8 cellular contexts compared by ENCODE assay signal in the genomic region with DNA sequence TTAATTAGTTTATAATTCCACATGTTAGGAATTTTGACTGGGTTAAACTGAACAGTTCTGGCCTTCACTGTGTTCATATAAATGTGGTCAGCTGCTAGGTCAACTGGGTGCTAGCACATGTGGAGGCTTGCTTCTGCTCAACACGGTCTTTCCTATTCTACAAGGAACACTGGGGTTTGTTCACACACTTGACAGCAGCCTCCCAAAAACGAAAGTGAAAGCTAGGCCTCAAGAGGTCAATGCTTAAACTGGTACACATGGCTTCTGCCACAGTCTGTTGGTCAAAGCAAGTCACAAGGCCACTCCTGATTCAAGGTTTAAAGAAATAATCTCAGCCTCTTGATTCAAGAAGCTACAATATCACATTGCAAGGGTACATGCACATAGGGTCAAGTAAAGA.
A peak's percentile ranks its signal among the peaks of the same experiment; 100 is the strongest.
DNase-seq lines count a peak whose midpoint lies in the region; ATAC-seq, FAIRE-seq and TF ChIP-seq lines count a peak whose summit lies in the region.

No MANE protein-coding gene starts in this region.

- H4K8ac ChIP-seq in H9 (replicated peaks; ENCODE audit: insufficient read length, low read depth, low read length): no peak overlapping the region

- no peaks in the 10 kb centered on the region for H3K9me3 Mint-ChIP-seq in H9

- H2BK20ac ChIP-seq in H9 (ENCODE audit: low read depth, low read length, poor library complexity, severe bottlenecking): no peak overlapping the region

- H3K36me3 ChIP-seq in small intestine (ENCODE audit: control insufficient read depth in 2 of 2, insufficient read depth in 2 of 2, low read length in 2 of 2): no peaks in the 10 kb centered on the region

- no peak overlapping the region for H2BK120ac ChIP-seq in H9 (ENCODE audit: low read depth, low read length, poor library complexity, severe bottlenecking)

- H3K27me3 ChIP-seq in small intestine (ENCODE audit: control insufficient read depth in 2 of 2, insufficient read depth in 2 of 2, low read length in 2 of 2): no peaks in the 10 kb centered on the region
- no peaks in the 10 kb centered on the region for H3K27me3 ChIP-seq in H9 (ENCODE audit: insufficient read depth, low read length)

- H3K4me3 Mint-ChIP-seq in H9: no peak overlapping the region

- no peaks in the 10 kb centered on the region for H3K23me2 ChIP-seq in H9 (ENCODE audit: insufficient read length, low read depth, low read length, poor library complexity, severe bottlenecking)

- no peak overlapping the region for H3T11ph ChIP-seq in H9 (ENCODE audit: low read length)

- H3K79me2 ChIP-seq in H9 (ENCODE audit: insufficient read depth, low read length): no peaks in the 10 kb centered on the region

- H3K23ac ChIP-seq in H9 (ENCODE audit: insufficient read length, low read depth, low read length): no peak overlapping the region

- no peak overlapping the region for H3K4me2 ChIP-seq in H9 (ENCODE audit: insufficient read depth, insufficient read length, low read length)

- H3K4ac ChIP-seq in H9 (ENCODE audit: low read depth, low read length): no peak overlapping the region

- H3K27ac Mint-ChIP-seq in H9: no peak overlapping the region

- H4K5ac ChIP-seq in H9 (ENCODE audit: insufficient read length, low read depth, low read length): no peak overlapping the region

- H3K4me1 ChIP-seq in small intestine (ENCODE audit: control insufficient read depth in 2 of 2, insufficient read depth in 1 of 2, low read depth in 1 of 2, low read length in 1 of 2) (no peaks in the 10 kb centered on the region), H9 (ENCODE audit: insufficient read depth, low read length) (no peaks in the 10 kb centered on the region)

- ATAC-seq in GM21360 (IDR thresholded peaks at IDR 0.05; ENCODE audit: unreplicated experiment) (peak; percentile 69), GM18520 (IDR thresholded peaks at IDR 0.05; ENCODE audit: unreplicated experiment) (no peak)

- no peak overlapping the region for H2BK15ac ChIP-seq in H9 (ENCODE audit: low read depth, low read length)

- H3K14ac ChIP-seq in H9 (ENCODE audit: insufficient read depth, low read length): no peak overlapping the region

- no peaks in the 10 kb centered on the region for H3K36me3 Mint-ChIP-seq in H9 (ENCODE audit: insufficient read depth in 1 of 3, low read depth in 3 of 3)

- no peaks in the 10 kb centered on the region for H3K9me3 ChIP-seq in small intestine (ENCODE audit: control insufficient read depth, low read depth)
- H3K9me3 ChIP-seq in H9 (ENCODE audit: control insufficient read depth, low read depth, low read length): no peaks in the 10 kb centered on the region

- no peak overlapping the region for H3K56ac ChIP-seq in H9 (ENCODE audit: insufficient read length, low read depth, low read length)

- H3K9ac ChIP-seq in H9 (ENCODE audit: extremely low read depth, insufficient read length, low read length): no peak overlapping the region

- DNase-seq in GM10266 (ENCODE audit: extremely low spot score): peak; percentile 12
- peak; percentile 0 to 21 for DNase-seq in Kasumi-1 (lab: John Stamatoyannopoulos, UW)
- peak; percentile 32 for DNase-seq in dermis blood vessel endothelial cell
- DNase-seq in small intestine: peak; percentile 60
- DNase-seq in NCI-H69 (lab: John Stamatoyannopoulos, UW): no peak
- DNase-seq in H9: no peak

- no peak overlapping the region for H2BK12ac ChIP-seq in H9 (ENCODE audit: insufficient read length, low read depth, low read length)

- FAIRE-seq in small intestine (lab: Jason Lieb, UNC): no peak

- no peaks in the 10 kb centered on the region for H3K4me1 Mint-ChIP-seq in H9

- no peak overlapping the region for H3K18ac ChIP-seq in H9 (ENCODE audit: insufficient read length, low read depth, low read length)

- TF ChIP-seq CTCF in GM10266 (IDR thresholded peaks at IDR 0.05; ENCODE audit: control insufficient read depth, insufficient read depth, low read depth, missing control alignments) (no peak), H9 (conservative IDR thresholded peaks at IDR 0.05) (no peak)

- no peak overlapping the region for H2BK5ac ChIP-seq in H9 (ENCODE audit: insufficient read length, low read length)

- no peak overlapping the region for H2AFZ ChIP-seq in H9 (ENCODE audit: low read length)

- no peaks in the 10 kb centered on the region for H3K79me1 ChIP-seq in H9 (ENCODE audit: insufficient read depth, low read depth, low read length, poor library complexity, severe bottlenecking)

- WGBS in small intestine, 3 donors: 13 to 23% (median 14%) methylated on average over 2 of the region's 2 CpGs
- no CpG with 5 or more reads among the region's 2 CpGs for WGBS in H9 (ENCODE audit: extremely low coverage, insufficient read length, low lambda C conversion rate)

- H3K4me3 ChIP-seq in small intestine (ENCODE audit: low read depth in 1 of 2, low read length in 2 of 2): no peak overlapping the region

- no peaks in the 10 kb centered on the region for H4K20me1 ChIP-seq in H9 (ENCODE audit: control insufficient read depth, insufficient read depth, insufficient read length)

- H3K27ac ChIP-seq in small intestine (ENCODE audit: low read depth in 1 of 2, low read length in 1 of 2) (peak overlapping the region in 1 of 2 donors; percentile 27), H9 (ENCODE audit: insufficient read length, low read depth, low read length) (no peak overlapping the region)

- no peak overlapping the region for H4K91ac ChIP-seq in H9 (ENCODE audit: insufficient read length, low read depth, low read length)

- H3K27me3 Mint-ChIP-seq in H9 (ENCODE audit: low read depth): no peaks in the 10 kb centered on the region

- no peak overlapping the region for H2AK5ac ChIP-seq in H9 (ENCODE audit: insufficient read length, low read length)

Comparison
In these comparisons a context has a peak if more than half of its experiments do, and no peak if none do; other contexts are left out.
1. DNase-seq: peak in GM10266 (single experiment), Kasumi-1 (2 of 2), dermis blood vessel endothelial cell (single experiment) and small intestine (single experiment); none in NCI-H69 (single experiment) and H9 (single experiment).